Comparison of ENCODE assay signal across 18 cellular contexts in genomic region chr18:51541230-51541629, GRCh38.
DNase-seq lines count a peak whose midpoint lies in the region; ATAC-seq lines count a peak whose summit lies in the region.
"Had no signal": no experiment of that assay in that cellular context is flagged by ENCODE, and none has a peak within 500 bp of the region (broad histone marks: within the 10 kb centered on the region; RNA-seq: fewer than 3 reads in every experiment).

No MANE protein-coding gene starts in this region.

- no peaks in the 10 kb centered on the region for H3K9me3 Mint-ChIP-seq in activated naive CD4-positive, alpha-beta T cell treated with anti-CD3 and anti-CD28 coated beads, Interleukin-2, amount 50 U/mL, for 72 hours
- H3K9me3 Mint-ChIP-seq in activated naive CD4-positive, alpha-beta T cell treated with anti-CD3 and anti-CD28 coated beads, Interleukin-2, amount 10 ng/mL, durations not matched to agents 7 days and 5 days = no peaks in the 10 kb centered on the region
- no peaks in the 10 kb centered on the region for H3K9me3 Mint-ChIP-seq in activated T-helper 17 cell treated with anti-CD3 and anti-CD28 coated beads, Interleukin-2, amount 50 U/mL, for 72 hours
- H3K9me3 Mint-ChIP-seq: CD8-positive, alpha-beta memory T cell had no signal

- H3K4me1 Mint-ChIP-seq in activated naive CD4-positive, alpha-beta T cell treated with anti-CD3 and anti-CD28 coated beads, Interleukin-2, amount 10 ng/mL, durations not matched to agents 7 days and 5 days = no peaks in the 10 kb centered on the region
- H3K4me1 Mint-ChIP-seq in activated T-helper 17 cell treated with anti-CD3 and anti-CD28 coated beads, Interleukin-2, amount 50 U/mL, for 72 hours = no peaks in the 10 kb centered on the region
- H3K4me1 Mint-ChIP-seq: CD8-positive, alpha-beta memory T cell had no signal

- CTCF ChIA-PET in activated naive CD4-positive, alpha-beta T cell treated with anti-CD3 and anti-CD28 coated beads, Interleukin-2, amount 10 ng/mL, durations not matched to agents 7 days and 5 days (lab: Charles Lee) = no interaction called here

- ATAC-seq in activated naive CD4-positive, alpha-beta T cell treated with anti-CD3 and anti-CD28 coated beads, Interleukin-2, amount 50 U/mL, for 72 hours = peak; percentile 59 to 89
- ATAC-seq in HG02610 (IDR thresholded peaks at IDR 0.05; ENCODE audit: unreplicated experiment) (peak; percentile 61), GM19023 (IDR thresholded peaks at IDR 0.05; ENCODE audit: unreplicated experiment) (no peak)
- peak; percentile 60 for ATAC-seq in activated T-helper 17 cell treated with anti-CD3 and anti-CD28 coated beads, Interleukin-2, amount 50 U/mL, for 72 hours (replicated peaks)

- H3K36me3 Mint-ChIP-seq in activated naive CD4-positive, alpha-beta T cell treated with anti-CD3 and anti-CD28 coated beads, Interleukin-2, amount 50 U/mL, for 72 hours = no peaks in the 10 kb centered on the region
- no peaks in the 10 kb centered on the region for H3K36me3 Mint-ChIP-seq in activated naive CD4-positive, alpha-beta T cell treated with anti-CD3 and anti-CD28 coated beads, Interleukin-2, amount 10 ng/mL, durations not matched to agents 7 days and 5 days
- no peaks in the 10 kb centered on the region for H3K36me3 Mint-ChIP-seq in activated T-helper 17 cell treated with anti-CD3 and anti-CD28 coated beads, Interleukin-2, amount 50 U/mL, for 72 hours (ENCODE audit: low read depth)
- H3K36me3 Mint-ChIP-seq: CD4-positive, CD25-positive, alpha-beta regulatory T cell; CD8-positive, alpha-beta memory T cell had no signal

- no peaks in the 10 kb centered on the region for H3K27me3 Mint-ChIP-seq in activated naive CD4-positive, alpha-beta T cell treated with anti-CD3 and anti-CD28 coated beads, Interleukin-2, amount 10 ng/mL, durations not matched to agents 7 days and 5 days
- peaks cover 8% of the 10 kb centered on the region for H3K27me3 Mint-ChIP-seq in activated T-helper 17 cell treated with anti-CD3 and anti-CD28 coated beads, Interleukin-2, amount 50 U/mL, for 72 hours
- H3K27me3 Mint-ChIP-seq: CD4-positive, CD25-positive, alpha-beta regulatory T cell had no signal

- no peak overlapping the region for H3K27ac Mint-ChIP-seq in activated naive CD4-positive, alpha-beta T cell treated with anti-CD3 and anti-CD28 coated beads, Interleukin-2, amount 50 U/mL, for 72 hours
- no peak overlapping the region for H3K27ac Mint-ChIP-seq in activated naive CD4-positive, alpha-beta T cell treated with anti-CD3 and anti-CD28 coated beads, Interleukin-2, amount 10 ng/mL, durations not matched to agents 7 days and 5 days
- no peak overlapping the region for H3K27ac Mint-ChIP-seq in activated T-helper 17 cell treated with anti-CD3 and anti-CD28 coated beads, Interleukin-2, amount 50 U/mL, for 72 hours
- H3K27ac Mint-ChIP-seq: CD4-positive, CD25-positive, alpha-beta regulatory T cell; CD8-positive, alpha-beta memory T cell had no signal

- no peak for DNase-seq in activated naive CD4-positive, alpha-beta T cell treated with anti-CD3 and anti-CD28 coated beads, Interleukin-2, amount 50 U/mL, for 72 hours (ENCODE audit: low spot score in 2 of 2)
- DNase-seq in activated naive CD4-positive, alpha-beta T cell treated with anti-CD3 and anti-CD28 coated beads, Interleukin-2, amount 10 ng/mL, durations not matched to agents 7 days and 5 days = no peak
- no peak for DNase-seq in NCI-H2029 (lab: John Stamatoyannopoulos, UW)
- DNase-seq: ACHN; BE2C; C1 segment of cervical spinal cord; CD4-positive, CD25-positive, alpha-beta regulatory T cell; CD8-positive, alpha-beta memory T cell; COR-L47; DMS 273 treated with DMSO at 0.1 percent for 48 hours; DMS53; DND-41; EL; GM23248; HCEC 1CT had no signal

- H3K4me3 Mint-ChIP-seq in activated naive CD4-positive, alpha-beta T cell treated with anti-CD3 and anti-CD28 coated beads, Interleukin-2, amount 10 ng/mL, durations not matched to agents 7 days and 5 days = no peak overlapping the region
- no peak overlapping the region for H3K4me3 Mint-ChIP-seq in activated T-helper 17 cell treated with anti-CD3 and anti-CD28 coated beads, Interleukin-2, amount 50 U/mL, for 72 hours
- H3K4me3 Mint-ChIP-seq: CD4-positive, CD25-positive, alpha-beta regulatory T cell; CD8-positive, alpha-beta memory T cell had no signal
